17 cellular contexts compared by ENCODE assay signal in genomic region chr11:8239056-8239455, GRCh38. TPM values are rescaled to one million over a fixed set of nuclear protein-coding genes. Genes with fewer than 3 reads are reported as not detected.
"Had no signal": no experiment of that assay in that cellular context is flagged by ENCODE, and none has a peak within 500 bp of the region (broad histone marks: within the 10 kb centered on the region; RNA-seq: fewer than 3 reads in every experiment).

No MANE protein-coding gene starts in this region.

- H3K9me3 ChIP-seq: heart right ventricle, left lung, lower lobe of right lung, psoas muscle, sigmoid colon had no signal

- H3K27ac ChIP-seq: dorsolateral prefrontal cortex, heart right ventricle, left lung, lower lobe of right lung, psoas muscle, sigmoid colon, skin epidermis had no signal

- H3K4me1 ChIP-seq: left lung, lower lobe of right lung, psoas muscle, sigmoid colon had no signal

- DNase-seq: cortex of kidney; dorsolateral prefrontal cortex; effector CD8-positive, alpha-beta T cell; heart right ventricle; hypothalamus; left lung; psoas muscle; retina; sigmoid colon; stimulated activated CD4-positive, alpha-beta T cell treated with anti-CD3 and anti-CD28 coated beads, Interleukin-12 subunit alpha, Interleukin-12 subunit beta, amount 100 ng/mL, for 4 hours; stimulated activated naive CD4-positive, alpha-beta T cell treated with Interleukin-2 at 50 U/mL for 16 hours had no signal

- H3K36me3 ChIP-seq: heart right ventricle, left lung, lower lobe of right lung, sigmoid colon had no signal

- H3K27me3 ChIP-seq: dorsolateral prefrontal cortex, sigmoid colon had no signal

- H3K4me3 ChIP-seq: dorsolateral prefrontal cortex, heart right ventricle, left lung, lower lobe of right lung, psoas muscle, sigmoid colon, skin epidermis had no signal

RNA-seq across cellular contexts. Expression of gene LMO1, which starts 24.6 kb away (rescaled TPM):
- total RNA-seq: fibroblast of lung; left lung; lower lobe of right lung; natural killer cell treated with Interleukin-12 subunit alpha and Interleukin-12 subunit beta and Interleukin-15 and Interleukin-18, amount 100 ng/mL, for 72 hours; omental fat pad; urinary bladder had no signal
